In genomic region chr1:244833260-244833659, GRCh38 we compare ENCODE assay signal across 8 cellular contexts. TPM values are rescaled to one million over a fixed set of nuclear protein-coding genes. Genes with fewer than 3 reads are reported as not detected.
DNase-seq lines count a peak whose midpoint lies in the region; ATAC-seq and TF ChIP-seq lines count a peak whose summit lies in the region.
"Not testable (repeated sequence)": the region's sequence is repeated elsewhere in the genome, so short reads cannot be mapped to it uniquely, and the experiment has no call there.

No MANE protein-coding gene starts in this region.

- H3K4me1 Mint-ChIP-seq in activated naive CD8-positive, alpha-beta T cell (ENCODE audit: low read depth): peaks cover 27% of the 10 kb centered on the region
- H3K4me1 Mint-ChIP-seq in effector memory CD8-positive, alpha-beta T cell (ENCODE audit: low read depth in 2 of 2): peaks cover 19 to 31% of the 10 kb centered on the region in 2 donors
- peaks cover 20% of the 10 kb centered on the region for H3K4me1 Mint-ChIP-seq in nephron
- peaks cover 39% of the 10 kb centered on the region for H3K4me1 Mint-ChIP-seq in stimulated activated naive CD8-positive, alpha-beta T cell treated with anti-CD3 and anti-CD28 coated beads, Interleukin-15, Interleukin-2, amounts not matched to agents 100 ng/mL and 50 ng/mL, for 24 hours (ENCODE audit: low read depth)

- not testable (repeated sequence) for H3K36me3 ChIP-seq in ACC112 (ENCODE audit: insufficient read depth, low read length); HEK293 (ENCODE audit: control insufficient read depth in 2 of 2, insufficient read depth in 1 of 2, low read length in 2 of 2); iPS-18a (ENCODE audit: control insufficient read depth, low read depth, low read length)
- peaks cover 18% of the 10 kb centered on the region for H3K36me3 ChIP-seq in SJSA1

- peak overlapping the region; percentile 96 for H3K4me3 Mint-ChIP-seq in activated naive CD8-positive, alpha-beta T cell
- H3K4me3 Mint-ChIP-seq in effector memory CD8-positive, alpha-beta T cell: peak overlapping the region; percentile 84 to 96
- H3K4me3 Mint-ChIP-seq in nephron: peak overlapping the region in 1 of 3 experiments; percentile 97
- H3K4me3 Mint-ChIP-seq in stimulated activated naive CD8-positive, alpha-beta T cell treated with anti-CD3 and anti-CD28 coated beads, Interleukin-15, Interleukin-2, amounts not matched to agents 100 ng/mL and 50 ng/mL, for 24 hours: peak overlapping the region; percentile 99

- not testable (repeated sequence) for H3K9me3 Mint-ChIP-seq in activated naive CD8-positive, alpha-beta T cell (ENCODE audit: low read depth); effector memory CD8-positive, alpha-beta T cell; nephron; stimulated activated naive CD8-positive, alpha-beta T cell treated with anti-CD3 and anti-CD28 coated beads, Interleukin-15, Interleukin-2, amounts not matched to agents 100 ng/mL and 50 ng/mL, for 24 hours

- CTCF ChIA-PET in HEK293 (lab: Yijun Ruan, JAX): interaction anchor here (0.8 to 2.1 kb wide), 5 partner anchors 29 to 230 kb away, joined by 3 to 9 read pairs (median 4); partner anchors contain the start of gene HNRNPU

- H3K4me3 ChIP-seq in ACC112 (ENCODE audit: low read depth, low read length) (peak overlapping the region; percentile 79), HEK293 (ENCODE audit: low read depth, low read length) (peak overlapping the region; percentile 91; the same call in 1 of the 2 replicates), SJSA1 (peak overlapping the region; percentile 64)
- not testable (repeated sequence) for H3K4me3 ChIP-seq in iPS-18a (ENCODE audit: low read length)

- not testable (repeated sequence) for ATAC-seq in effector memory CD8-positive, alpha-beta T cell (replicated peaks)

- not testable (repeated sequence) for TF ChIP-seq CTCF in HEK293 (tag by site-specific recombination; IDR thresholded peaks at IDR 0.05); nephron (IDR thresholded peaks at IDR 0.05; ENCODE audit: unreplicated experiment in 3 of 3)

- peak overlapping the region; percentile 98 for H3K9ac ChIP-seq in iPS-18a (ENCODE audit: low read length)

- not testable (repeated sequence) for H3K27me3 Mint-ChIP-seq in activated naive CD8-positive, alpha-beta T cell; effector memory CD8-positive, alpha-beta T cell; nephron (ENCODE audit: low read depth); stimulated activated naive CD8-positive, alpha-beta T cell treated with anti-CD3 and anti-CD28 coated beads, Interleukin-15, Interleukin-2, amounts not matched to agents 100 ng/mL and 50 ng/mL, for 24 hours

- H3K9me3 ChIP-seq in HEK293 (ENCODE audit: control insufficient read depth, insufficient read depth, low read depth, low read length); SJSA1 (replicated peaks); iPS-18a (ENCODE audit: control insufficient read depth, low read depth, low read length): not testable (repeated sequence)

- not testable (repeated sequence) for H3K27me3 ChIP-seq in ACC112 (ENCODE audit: insufficient read depth, low read length); SJSA1 (replicated peaks); iPS-18a (ENCODE audit: control insufficient read depth, insufficient read depth, low read length)

- H3K36me3 Mint-ChIP-seq in activated naive CD8-positive, alpha-beta T cell; nephron (ENCODE audit: low read depth): not testable (repeated sequence)
- peaks cover 41% of the 10 kb centered on the region for H3K36me3 Mint-ChIP-seq in effector memory CD8-positive, alpha-beta T cell (ENCODE audit: insufficient read depth)
- peaks cover 24% of the 10 kb centered on the region for H3K36me3 Mint-ChIP-seq in stimulated activated naive CD8-positive, alpha-beta T cell treated with anti-CD3 and anti-CD28 coated beads, Interleukin-15, Interleukin-2, amounts not matched to agents 100 ng/mL and 50 ng/mL, for 24 hours (ENCODE audit: low read depth)

- not testable (repeated sequence) for H3K27ac Mint-ChIP-seq in activated naive CD8-positive, alpha-beta T cell
- H3K27ac Mint-ChIP-seq in effector memory CD8-positive, alpha-beta T cell: peak overlapping the region; percentile 99
- H3K27ac Mint-ChIP-seq in nephron: peak overlapping the region; percentile 100
- peak overlapping the region; percentile 100 for H3K27ac Mint-ChIP-seq in stimulated activated naive CD8-positive, alpha-beta T cell treated with anti-CD3 and anti-CD28 coated beads, Interleukin-15, Interleukin-2, amounts not matched to agents 100 ng/mL and 50 ng/mL, for 24 hours

- peak overlapping the region; percentile 54 for H2AFZ ChIP-seq in ACC112 (ENCODE audit: low read length, unreplicated experiment)

- H3K27ac ChIP-seq in ACC112 (ENCODE audit: low read depth, low read length) (peak overlapping the region; percentile 99), SJSA1 (peak overlapping the region; percentile 97)
- not testable (repeated sequence) for H3K27ac ChIP-seq in HEK293 (ENCODE audit: extremely low read depth, low read depth, low read length); iPS-18a (ENCODE audit: low read length)

- peaks cover 20% of the 10 kb centered on the region for H3K4me1 ChIP-seq in ACC112 (ENCODE audit: control insufficient read depth, insufficient read depth, low read length, unreplicated experiment)
- not testable (repeated sequence) for H3K4me1 ChIP-seq in HEK293 (ENCODE audit: control insufficient read depth, insufficient read depth, low read length)
- peaks cover 16% of the 10 kb centered on the region for H3K4me1 ChIP-seq in SJSA1 (replicated peaks)
- H3K4me1 ChIP-seq in iPS-18a (ENCODE audit: control insufficient read depth, low read depth, low read length): peaks cover 23% of the 10 kb centered on the region

- POLR2A ChIA-PET in HEK293 (lab: Yijun Ruan, JAX): interaction anchor here (0.9 to 4.9 kb wide), 4 partner anchors 20 to 181 kb away, joined by 3 to 98 read pairs (median 17); partner anchors contain the start of genes DESI2 and HNRNPU

- peaks cover 26% of the 10 kb centered on the region for H3K79me2 ChIP-seq in ACC112 (ENCODE audit: control insufficient read depth, insufficient read depth, low read length, unreplicated experiment)

- DNase-seq in SJSA1 (ENCODE audit: low read depth in 1 of 2, low spot score in 2 of 2); effector memory CD8-positive, alpha-beta T cell: not testable (repeated sequence)

TF ChIP-seq in HEK293, 187 proteins besides CTCF, POLR2A, EP300 and RAD21:
- TF ChIP-seq OSR2 (tag by site-specific recombination; IDR thresholded peaks at IDR 0.05): peak; percentile 80

RNA-seq across cellular contexts. Expression of gene COX20, which starts 2.2 kb away (rescaled TPM):
- total RNA-seq in SJSA1 (2014; rRNA removed; shearing (Covaris generic)): 44.8 and 142 TPM in 2 replicates

RNA-seq across cellular contexts. Expression of gene HNRNPU, which starts 31.1 kb away (rescaled TPM):
- total RNA-seq in SJSA1 (2014; rRNA removed; shearing (Covaris generic)): 411 and 566 TPM in 2 replicates
